39 cellular contexts compared by ENCODE assay signal in genomic region chr9:132422574-132422973, GRCh38. TPM values are rescaled to one million over a fixed set of nuclear protein-coding genes. Genes with fewer than 3 reads are reported as not detected.
"Had no signal": no experiment of that assay in that cellular context is flagged by ENCODE, and none has a peak within 500 bp of the region (broad histone marks: within the 10 kb centered on the region; RNA-seq: fewer than 3 reads in every experiment).

No MANE protein-coding gene starts in this region.

- H3K36me3 Mint-ChIP-seq: activated CD8-positive, alpha-beta memory T cell treated with anti-CD3 and anti-CD28 coated beads, Interleukin-2, amount 10 ng/mL, durations not matched to agents 7 days and 5 days; activated naive CD4-positive, alpha-beta T cell treated with anti-CD3 and anti-CD28 coated beads, Interleukin-2, amount 10 ng/mL, durations not matched to agents 7 days and 5 days; activated naive CD4-positive, alpha-beta T cell treated with anti-CD3 and anti-CD28 coated beads, Interleukin-2, amount 50 U/mL, for 24 hours; activated naive CD8-positive, alpha-beta T cell; activated naive CD8-positive, alpha-beta T cell treated with anti-CD3 and anti-CD28 coated beads, Interleukin-2, amount 10 ng/mL, durations not matched to agents 7 days and 5 days; brain had no signal

- H3K4me3 ChIP-seq: ascending aorta, cardiac muscle cell had no signal

- DNase-seq: activated CD4-positive, alpha-beta memory T cell treated with anti-CD3 and anti-CD28 coated beads, Interleukin-2, amount 10 ng/mL, durations not matched to agents 7 days and 5 days; activated CD4-positive, alpha-beta T cell treated with anti-CD3 and anti-CD28 coated beads for 1 hour; activated CD4-positive, alpha-beta T cell treated with anti-CD3 and anti-CD28 coated beads for 36 hours; activated CD4-positive, alpha-beta T cell treated with anti-CD3 and anti-CD28 coated beads for 48 hours; activated CD4-positive, alpha-beta T cell treated with anti-CD3 and anti-CD28 coated beads, Interleukin-2, amount 10 ng/mL, durations not matched to agents 7 days and 5 days; activated CD4-positive, alpha-beta T cell treated with anti-CD3 and anti-CD28 coated beads, Interleukin-2, amount 50 U/mL, for 48 hours; activated CD4-positive, CD25-positive, alpha-beta regulatory T cell; activated CD8-positive, alpha-beta memory T cell treated with anti-CD3 and anti-CD28 coated beads for 24 hours; activated CD8-positive, alpha-beta memory T cell treated with anti-CD3 and anti-CD28 coated beads, Interleukin-2, amount 10 ng/mL, durations not matched to agents 7 days and 5 days; activated CD8-positive, alpha-beta memory T cell treated with anti-CD3 and anti-CD28 coated beads, Interleukin-2, amount 50 U/mL, for 48 hours; activated CD8-positive, alpha-beta T cell treated with anti-CD3 and anti-CD28 coated beads, Interleukin-2, amount 10 ng/mL, durations not matched to agents 7 days and 5 days; activated effector memory CD4-positive, alpha-beta T cell treated with Interleukin-2 at 50 U/mL for 16 hours; activated gamma-delta T cell; activated naive CD4-positive, alpha-beta T cell treated with anti-CD3 and anti-CD28 coated beads, Interleukin-2, amount 10 ng/mL, durations not matched to agents 7 days and 5 days; activated naive CD4-positive, alpha-beta T cell treated with Interleukin-2 at 50 U/mL for 16 hours; activated naive CD8-positive, alpha-beta T cell treated with anti-CD3 and anti-CD28 coated beads, Interleukin-2, amount 10 ng/mL, durations not matched to agents 7 days and 5 days; activated naive CD8-positive, alpha-beta T cell treated with anti-CD3 and anti-CD28 coated beads, Interleukin-2, amount 50 U/mL, for 24 hours; activated T-cell treated with anti-CD3 and anti-CD28 coated beads, Interleukin-2, amount 50 U/mL, for 24 hours; activated T-cell treated with anti-CD3 and anti-CD28 coated beads, Interleukin-2, amount 50 U/mL, for 48 hours; amygdala; anterior cingulate cortex; caudate nucleus; cerebellar nuclear complex; T-helper 1 cell; T-helper 2 cell; T-helper 9 cell had no signal

- H3K9me3 ChIP-seq: ascending aorta had no signal

- H3K9me3 Mint-ChIP-seq: activated CD4-positive, alpha-beta memory T cell treated with anti-CD3 and anti-CD28 coated beads, Interleukin-2, amount 10 ng/mL, durations not matched to agents 7 days and 5 days; activated CD4-positive, alpha-beta T cell treated with anti-CD3 and anti-CD28 coated beads, Interleukin-2, amount 10 ng/mL, durations not matched to agents 7 days and 5 days; activated naive CD4-positive, alpha-beta T cell treated with anti-CD3 and anti-CD28 coated beads, Interleukin-2, amount 10 ng/mL, durations not matched to agents 7 days and 5 days; activated naive CD4-positive, alpha-beta T cell treated with anti-CD3 and anti-CD28 coated beads, Interleukin-2, amount 50 U/mL, for 24 hours; activated naive CD8-positive, alpha-beta T cell treated with anti-CD3 and anti-CD28 coated beads, Interleukin-2, amount 10 ng/mL, durations not matched to agents 7 days and 5 days; activated naive CD8-positive, alpha-beta T cell treated with anti-CD3 and anti-CD28 coated beads, Interleukin-2, amount 50 U/mL, for 24 hours; activated T-cell treated with anti-CD3 and anti-CD28 coated beads, Interleukin-2, amount 50 U/mL, for 24 hours; activated T-helper 2 cell treated with anti-CD3 and anti-CD28 coated beads, Interferon-gamma antibody, Interleukin-2, Interleukin-4, amounts not matched to agents 10 μg/mL and 5 μg/mL and 100 μg/mL, durations not matched to agents 14 hours and 24 hours and 36 hours; central memory CD8-positive, alpha-beta T cell; T-helper 1 cell treated with Interleukin-12 subunit alpha and Interleukin-12 subunit beta and Interleukin-4 antibody, amounts not matched to agents 30 μg/mL and 1 μg/mL, for 36 hours; T-helper 2 cell treated with Interferon-gamma antibody and Interleukin-4, amounts not matched to agents 5 μg/mL and 100 μg/mL, for 36 hours had no signal

- H3K4me1 ChIP-seq: ascending aorta had no signal

- H3K27ac Mint-ChIP-seq: activated CD4-positive, alpha-beta memory T cell treated with anti-CD3 and anti-CD28 coated beads, Interleukin-2, amount 10 ng/mL, durations not matched to agents 7 days and 5 days; activated CD4-positive, alpha-beta T cell treated with anti-CD3 and anti-CD28 coated beads for 36 hours; activated CD4-positive, alpha-beta T cell treated with anti-CD3 and anti-CD28 coated beads, Interleukin-2, amount 10 ng/mL, durations not matched to agents 7 days and 5 days; activated CD8-positive, alpha-beta memory T cell treated with anti-CD3 and anti-CD28 coated beads, Interleukin-2, amount 10 ng/mL, durations not matched to agents 7 days and 5 days; activated CD8-positive, alpha-beta T cell treated with anti-CD3 and anti-CD28 coated beads, Interleukin-2, amount 10 ng/mL, durations not matched to agents 7 days and 5 days; activated naive CD4-positive, alpha-beta T cell treated with anti-CD3 and anti-CD28 coated beads, Interleukin-2, amount 10 ng/mL, durations not matched to agents 7 days and 5 days; activated naive CD4-positive, alpha-beta T cell treated with anti-CD3 and anti-CD28 coated beads, Interleukin-2, amount 50 U/mL, for 24 hours; activated naive CD8-positive, alpha-beta T cell; activated naive CD8-positive, alpha-beta T cell treated with anti-CD3 and anti-CD28 coated beads, Interleukin-2, amount 10 ng/mL, durations not matched to agents 7 days and 5 days; activated naive CD8-positive, alpha-beta T cell treated with anti-CD3 and anti-CD28 coated beads, Interleukin-2, amount 50 U/mL, for 24 hours; activated T-cell treated with anti-CD3 and anti-CD28 coated beads, Interleukin-2, amount 50 U/mL, for 24 hours; activated T-helper 2 cell treated with anti-CD3 and anti-CD28 coated beads, Interferon-gamma antibody, Interleukin-2, Interleukin-4, amounts not matched to agents 10 μg/mL and 5 μg/mL and 100 μg/mL, durations not matched to agents 14 hours and 24 hours and 36 hours; T-helper 1 cell treated with Interleukin-12 subunit alpha and Interleukin-12 subunit beta and Interleukin-4 antibody, amounts not matched to agents 30 μg/mL and 1 μg/mL, for 36 hours; T-helper 2 cell treated with Interferon-gamma antibody and Interleukin-4, amounts not matched to agents 5 μg/mL and 100 μg/mL, for 36 hours had no signal

- H3K4me3 Mint-ChIP-seq: activated CD4-positive, alpha-beta memory T cell treated with anti-CD3 and anti-CD28 coated beads, Interleukin-2, amount 10 ng/mL, durations not matched to agents 7 days and 5 days; activated CD4-positive, alpha-beta T cell treated with anti-CD3 and anti-CD28 coated beads for 36 hours; activated CD4-positive, alpha-beta T cell treated with anti-CD3 and anti-CD28 coated beads, Interleukin-2, amount 10 ng/mL, durations not matched to agents 7 days and 5 days; activated CD8-positive, alpha-beta memory T cell treated with anti-CD3 and anti-CD28 coated beads, Interleukin-2, amount 10 ng/mL, durations not matched to agents 7 days and 5 days; activated CD8-positive, alpha-beta T cell treated with anti-CD3 and anti-CD28 coated beads, Interleukin-2, amount 10 ng/mL, durations not matched to agents 7 days and 5 days; activated naive CD4-positive, alpha-beta T cell treated with anti-CD3 and anti-CD28 coated beads, Interleukin-2, amount 10 ng/mL, durations not matched to agents 7 days and 5 days; activated naive CD4-positive, alpha-beta T cell treated with anti-CD3 and anti-CD28 coated beads, Interleukin-2, amount 50 U/mL, for 24 hours; activated naive CD8-positive, alpha-beta T cell; activated naive CD8-positive, alpha-beta T cell treated with anti-CD3 and anti-CD28 coated beads, Interleukin-2, amount 10 ng/mL, durations not matched to agents 7 days and 5 days; activated naive CD8-positive, alpha-beta T cell treated with anti-CD3 and anti-CD28 coated beads, Interleukin-2, amount 50 U/mL, for 24 hours; activated T-cell treated with anti-CD3 and anti-CD28 coated beads, Interleukin-2, amount 50 U/mL, for 24 hours; brain; central memory CD8-positive, alpha-beta T cell; T-helper 1 cell treated with Interleukin-12 subunit alpha and Interleukin-12 subunit beta and Interleukin-4 antibody, amounts not matched to agents 30 μg/mL and 1 μg/mL, for 36 hours; T-helper 2 cell treated with Interferon-gamma antibody and Interleukin-4, amounts not matched to agents 5 μg/mL and 100 μg/mL, for 36 hours had no signal

- H3K36me3 ChIP-seq: ascending aorta, cardiac muscle cell had no signal

- H3K27me3 ChIP-seq: ascending aorta, cardiac muscle cell had no signal

- ATAC-seq: activated CD4-positive, alpha-beta T cell treated with anti-CD3 and anti-CD28 coated beads for 36 hours; activated CD4-positive, CD25-positive, alpha-beta regulatory T cell treated with anti-CD3 and anti-CD28 coated beads, Interleukin-2, amount 50 U/mL, for 24 hours; activated CD8-positive, alpha-beta memory T cell treated with anti-CD3 and anti-CD28 coated beads, Interleukin-2, amount 10 ng/mL, durations not matched to agents 7 days and 5 days; activated CD8-positive, alpha-beta T cell treated with anti-CD3 and anti-CD28 coated beads, Interleukin-2, amount 10 ng/mL, durations not matched to agents 7 days and 5 days; activated naive CD8-positive, alpha-beta T cell treated with anti-CD3 and anti-CD28 coated beads, Interleukin-2, amount 50 U/mL, for 24 hours had no signal

- H3K4me1 Mint-ChIP-seq: activated CD4-positive, alpha-beta memory T cell treated with anti-CD3 and anti-CD28 coated beads, Interleukin-2, amount 10 ng/mL, durations not matched to agents 7 days and 5 days; activated CD4-positive, alpha-beta T cell treated with anti-CD3 and anti-CD28 coated beads for 36 hours; activated CD4-positive, alpha-beta T cell treated with anti-CD3 and anti-CD28 coated beads, Interleukin-2, amount 10 ng/mL, durations not matched to agents 7 days and 5 days; activated CD8-positive, alpha-beta memory T cell treated with anti-CD3 and anti-CD28 coated beads, Interleukin-2, amount 10 ng/mL, durations not matched to agents 7 days and 5 days; activated naive CD4-positive, alpha-beta T cell treated with anti-CD3 and anti-CD28 coated beads, Interleukin-2, amount 10 ng/mL, durations not matched to agents 7 days and 5 days; activated naive CD4-positive, alpha-beta T cell treated with anti-CD3 and anti-CD28 coated beads, Interleukin-2, amount 50 U/mL, for 24 hours; activated naive CD8-positive, alpha-beta T cell treated with anti-CD3 and anti-CD28 coated beads, Interleukin-2, amount 10 ng/mL, durations not matched to agents 7 days and 5 days; activated naive CD8-positive, alpha-beta T cell treated with anti-CD3 and anti-CD28 coated beads, Interleukin-2, amount 50 U/mL, for 24 hours; central memory CD8-positive, alpha-beta T cell had no signal

- H3K27ac ChIP-seq: ascending aorta, cardiac muscle cell, VCaP had no signal

RNA-seq across cellular contexts. Expression of gene CFAP77, which starts 12.6 kb away (rescaled TPM):
- total RNA-seq: activated CD4-positive, alpha-beta memory T cell treated with anti-CD3 and anti-CD28 coated beads, Interleukin-2, amount 10 ng/mL, durations not matched to agents 7 days and 5 days; activated CD4-positive, alpha-beta T cell treated with anti-CD3 and anti-CD28 coated beads for 36 hours; activated CD4-positive, alpha-beta T cell treated with anti-CD3 and anti-CD28 coated beads, Interleukin-2, amount 10 ng/mL, durations not matched to agents 7 days and 5 days; activated CD8-positive, alpha-beta memory T cell treated with anti-CD3 and anti-CD28 coated beads, Interleukin-2, amount 10 ng/mL, durations not matched to agents 7 days and 5 days; activated CD8-positive, alpha-beta T cell treated with anti-CD3 and anti-CD28 coated beads, Interleukin-2, amount 10 ng/mL, durations not matched to agents 7 days and 5 days; activated naive CD8-positive, alpha-beta T cell treated with anti-CD3 and anti-CD28 coated beads, Interleukin-2, amount 10 ng/mL, durations not matched to agents 7 days and 5 days; activated T-helper 2 cell treated with anti-CD3 and anti-CD28 coated beads, Interferon-gamma antibody, Interleukin-2, Interleukin-4, amounts not matched to agents 10 μg/mL and 5 μg/mL and 100 μg/mL, durations not matched to agents 14 hours and 24 hours and 36 hours; ascending aorta; bronchial epithelial cell had no signal
- polyA plus RNA-seq: adipose tissue had no signal
